In genomic region chr9:73074176-73074708, GRCh38 we compare ENCODE assay signal across 1 cellular context.
A peak's percentile ranks its signal among the peaks of the same experiment; 100 is the strongest.
TF ChIP-seq lines count a peak whose summit lies in the region.

No MANE protein-coding gene starts in this region.

TF ChIP-seq in HepG2, 621 proteins besides CTCF, POLR2A, EP300 and RAD21 (continued from another document):
- 0 out of 2 replicates have a peak, but pooled peaks have one; percentile 23 for TF ChIP-seq ARID3A (IDR thresholded peaks at IDR 0.05; ENCODE audit: low read depth, low read length)
- TF ChIP-seq SOX13 (IDR thresholded peaks at IDR 0.05): no peak
- peak in 1 of 2 experiments; percentile 39; a peak in 1 of 4 replicates for TF ChIP-seq SOX13 (CRISPR knock-in tag; conservative IDR thresholded peaks at IDR 0.05 in 1 of 2, IDR thresholded peaks at IDR 0.05 in 1 of 2)
- TF ChIP-seq ZNF407 (CRISPR knock-in tag; IDR thresholded peaks at IDR 0.05; ENCODE audit: not compliant biosample characterization): no peak
- no peak for TF ChIP-seq ZHX1 (CRISPR knock-in tag; IDR thresholded peaks at IDR 0.05; ENCODE audit: low read depth)
- TF ChIP-seq RXRB (CRISPR knock-in tag; IDR thresholded peaks at IDR 0.05; ENCODE audit: borderline replicate concordance): peak; percentile 44; the same call in 1 of the 2 replicates
